In the genomic region with DNA sequence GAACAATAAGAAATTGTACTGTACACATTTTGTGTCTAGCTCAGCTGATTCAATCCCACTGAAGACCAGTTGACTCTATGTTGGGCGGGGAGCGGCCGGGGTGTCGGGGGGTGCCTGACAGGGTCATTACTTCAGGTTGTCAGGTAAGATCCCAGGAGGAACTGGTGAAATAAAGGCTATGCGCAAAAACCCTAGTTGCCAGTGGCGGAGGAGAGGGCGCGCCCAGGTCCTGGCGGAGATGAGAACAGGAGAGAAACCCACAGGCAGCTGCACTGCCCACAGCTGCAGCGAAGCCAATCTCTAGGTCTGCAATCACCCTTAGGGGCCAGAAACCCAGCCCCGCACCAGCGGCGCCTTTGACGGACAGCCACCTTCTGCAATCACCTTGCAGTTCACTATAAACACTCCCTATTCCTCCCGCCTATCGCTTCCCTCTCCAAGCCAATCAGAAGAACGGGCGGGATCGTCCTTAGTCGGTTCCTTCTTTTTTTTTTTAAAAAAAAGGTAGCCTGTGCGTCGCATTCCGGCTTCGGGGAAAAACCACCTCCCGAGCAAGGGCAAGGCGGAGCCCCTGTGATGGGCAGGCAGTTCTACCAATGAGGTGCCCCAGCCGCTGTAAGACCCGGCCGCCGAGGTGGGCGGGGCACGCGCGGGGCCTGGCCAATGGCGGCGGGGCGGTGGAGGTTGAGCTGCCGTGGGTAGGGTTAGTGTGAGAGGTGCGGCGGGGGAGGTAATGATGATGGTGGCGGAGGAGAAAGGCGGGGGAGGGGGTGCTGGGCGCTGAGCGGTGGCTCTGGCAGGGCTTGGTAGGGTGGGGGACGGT, we compare ENCODE assay signal across 1 cellular context.
TF ChIP-seq lines count a peak whose summit lies in the region.

A gene (plus strand): TSS at position 707 of the 823 bp plus-strand sequence. CDS start 1,479 bp downstream, outside the sequence.

TF ChIP-seq in HepG2, 621 proteins besides CTCF, POLR2A, EP300 and RAD21 (continued from another document and continues in another):
- TF ChIP-seq, protein P1, sequence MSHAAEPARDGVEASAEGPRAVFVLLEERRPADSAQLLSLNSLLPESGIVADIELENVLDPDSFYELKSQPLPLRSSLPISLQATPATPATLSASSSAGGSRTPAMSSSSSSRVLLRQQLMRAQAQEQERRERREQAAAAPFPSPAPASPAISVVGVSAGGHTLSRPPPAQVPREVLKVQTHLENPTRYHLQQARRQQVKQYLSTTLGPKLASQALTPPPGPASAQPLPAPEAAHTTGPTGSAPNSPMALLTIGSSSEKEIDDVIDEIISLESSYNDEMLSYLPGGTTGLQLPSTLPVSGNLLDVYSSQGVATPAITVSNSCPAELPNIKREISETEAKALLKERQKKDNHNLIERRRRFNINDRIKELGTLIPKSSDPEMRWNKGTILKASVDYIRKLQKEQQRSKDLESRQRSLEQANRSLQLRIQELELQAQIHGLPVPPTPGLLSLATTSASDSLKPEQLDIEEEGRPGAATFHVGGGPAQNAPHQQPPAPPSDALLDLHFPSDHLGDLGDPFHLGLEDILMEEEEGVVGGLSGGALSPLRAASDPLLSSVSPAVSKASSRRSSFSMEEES (CRISPR knock-in tag; IDR thresholded peaks at IDR 0.05) = no peak; the same call in 1 of the 2 replicates
- TF ChIP-seq, protein P2, sequence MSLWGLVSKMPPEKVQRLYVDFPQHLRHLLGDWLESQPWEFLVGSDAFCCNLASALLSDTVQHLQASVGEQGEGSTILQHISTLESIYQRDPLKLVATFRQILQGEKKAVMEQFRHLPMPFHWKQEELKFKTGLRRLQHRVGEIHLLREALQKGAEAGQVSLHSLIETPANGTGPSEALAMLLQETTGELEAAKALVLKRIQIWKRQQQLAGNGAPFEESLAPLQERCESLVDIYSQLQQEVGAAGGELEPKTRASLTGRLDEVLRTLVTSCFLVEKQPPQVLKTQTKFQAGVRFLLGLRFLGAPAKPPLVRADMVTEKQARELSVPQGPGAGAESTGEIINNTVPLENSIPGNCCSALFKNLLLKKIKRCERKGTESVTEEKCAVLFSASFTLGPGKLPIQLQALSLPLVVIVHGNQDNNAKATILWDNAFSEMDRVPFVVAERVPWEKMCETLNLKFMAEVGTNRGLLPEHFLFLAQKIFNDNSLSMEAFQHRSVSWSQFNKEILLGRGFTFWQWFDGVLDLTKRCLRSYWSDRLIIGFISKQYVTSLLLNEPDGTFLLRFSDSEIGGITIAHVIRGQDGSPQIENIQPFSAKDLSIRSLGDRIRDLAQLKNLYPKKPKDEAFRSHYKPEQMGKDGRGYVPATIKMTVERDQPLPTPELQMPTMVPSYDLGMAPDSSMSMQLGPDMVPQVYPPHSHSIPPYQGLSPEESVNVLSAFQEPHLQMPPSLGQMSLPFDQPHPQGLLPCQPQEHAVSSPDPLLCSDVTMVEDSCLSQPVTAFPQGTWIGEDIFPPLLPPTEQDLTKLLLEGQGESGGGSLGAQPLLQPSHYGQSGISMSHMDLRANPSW (CRISPR knock-in tag; IDR thresholded peaks at IDR 0.05; ENCODE audit: borderline replicate concordance) = no peak; the same call in 1 of the 2 replicates
- peak; percentile 77; the same call in 1 of the 2 replicates for TF ChIP-seq ZNF816 (CRISPR knock-in tag; IDR thresholded peaks at IDR 0.05; ENCODE audit: borderline replicate concordance)
- no peak for TF ChIP-seq TCF7 (IDR thresholded peaks at IDR 0.05; ENCODE audit: low read depth)
- peak; percentile 50; the same call in 1 of the 2 replicates for TF ChIP-seq ZNF441 (CRISPR knock-in tag; IDR thresholded peaks at IDR 0.05; ENCODE audit: borderline replicate concordance)
- TF ChIP-seq MTA1 (CRISPR knock-in tag; IDR thresholded peaks at IDR 0.05; ENCODE audit: borderline replicate concordance) = no peak; the same call in 1 of the 2 replicates
- TF ChIP-seq ZBTB38 (CRISPR knock-in tag; IDR thresholded peaks at IDR 0.05) = peak; percentile 61; the same call in 1 of the 2 replicates
- TF ChIP-seq, protein P3, sequence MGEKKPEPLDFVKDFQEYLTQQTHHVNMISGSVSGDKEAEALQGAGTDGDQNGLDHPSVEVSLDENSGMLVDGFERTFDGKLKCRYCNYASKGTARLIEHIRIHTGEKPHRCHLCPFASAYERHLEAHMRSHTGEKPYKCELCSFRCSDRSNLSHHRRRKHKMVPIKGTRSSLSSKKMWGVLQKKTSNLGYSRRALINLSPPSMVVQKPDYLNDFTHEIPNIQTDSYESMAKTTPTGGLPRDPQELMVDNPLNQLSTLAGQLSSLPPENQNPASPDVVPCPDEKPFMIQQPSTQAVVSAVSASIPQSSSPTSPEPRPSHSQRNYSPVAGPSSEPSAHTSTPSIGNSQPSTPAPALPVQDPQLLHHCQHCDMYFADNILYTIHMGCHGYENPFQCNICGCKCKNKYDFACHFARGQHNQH (CRISPR knock-in tag; IDR thresholded peaks at IDR 0.05) = peak; percentile 74; the same call in 1 of the 2 replicates
- TF ChIP-seq ZBTB21 (CRISPR knock-in tag; IDR thresholded peaks at IDR 0.05) = no peak; the same call in 1 of the 2 replicates
- no peak for TF ChIP-seq ZNF143 (CRISPR knock-in tag; IDR thresholded peaks at IDR 0.05)
- no peak for TF ChIP-seq FOXA1 (IDR thresholded peaks at IDR 0.05)
- TF ChIP-seq FOXA1 (CRISPR knock-in tag; IDR thresholded peaks at IDR 0.05) = no peak; the same call in 1 of the 2 replicates
- TF ChIP-seq, protein P4, sequence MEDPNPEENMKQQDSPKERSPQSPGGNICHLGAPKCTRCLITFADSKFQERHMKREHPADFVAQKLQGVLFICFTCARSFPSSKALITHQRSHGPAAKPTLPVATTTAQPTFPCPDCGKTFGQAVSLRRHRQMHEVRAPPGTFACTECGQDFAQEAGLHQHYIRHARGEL (CRISPR knock-in tag; IDR thresholded peaks at IDR 0.05) = no peak
- no peak for TF ChIP-seq TMF1 (CRISPR knock-in tag; IDR thresholded peaks at IDR 0.05; ENCODE audit: low read depth)
- peak; percentile 25; the same call in 1 of the 2 replicates for TF ChIP-seq ZNF343 (CRISPR knock-in tag; IDR thresholded peaks at IDR 0.05)
- TF ChIP-seq ZNF432 (CRISPR knock-in tag; IDR thresholded peaks at IDR 0.05; ENCODE audit: borderline replicate concordance) = no peak
- TF ChIP-seq SYNCRIP (IDR thresholded peaks at IDR 0.05; ENCODE audit: insufficient read depth, low read depth, low read length) = no peak
- no peak for TF ChIP-seq YEATS4 (CRISPR knock-in tag; IDR thresholded peaks at IDR 0.05; ENCODE audit: borderline replicate concordance)
- TF ChIP-seq ATAD3A (CRISPR knock-in tag; IDR thresholded peaks at IDR 0.05) = no peak
- TF ChIP-seq, protein P5, sequence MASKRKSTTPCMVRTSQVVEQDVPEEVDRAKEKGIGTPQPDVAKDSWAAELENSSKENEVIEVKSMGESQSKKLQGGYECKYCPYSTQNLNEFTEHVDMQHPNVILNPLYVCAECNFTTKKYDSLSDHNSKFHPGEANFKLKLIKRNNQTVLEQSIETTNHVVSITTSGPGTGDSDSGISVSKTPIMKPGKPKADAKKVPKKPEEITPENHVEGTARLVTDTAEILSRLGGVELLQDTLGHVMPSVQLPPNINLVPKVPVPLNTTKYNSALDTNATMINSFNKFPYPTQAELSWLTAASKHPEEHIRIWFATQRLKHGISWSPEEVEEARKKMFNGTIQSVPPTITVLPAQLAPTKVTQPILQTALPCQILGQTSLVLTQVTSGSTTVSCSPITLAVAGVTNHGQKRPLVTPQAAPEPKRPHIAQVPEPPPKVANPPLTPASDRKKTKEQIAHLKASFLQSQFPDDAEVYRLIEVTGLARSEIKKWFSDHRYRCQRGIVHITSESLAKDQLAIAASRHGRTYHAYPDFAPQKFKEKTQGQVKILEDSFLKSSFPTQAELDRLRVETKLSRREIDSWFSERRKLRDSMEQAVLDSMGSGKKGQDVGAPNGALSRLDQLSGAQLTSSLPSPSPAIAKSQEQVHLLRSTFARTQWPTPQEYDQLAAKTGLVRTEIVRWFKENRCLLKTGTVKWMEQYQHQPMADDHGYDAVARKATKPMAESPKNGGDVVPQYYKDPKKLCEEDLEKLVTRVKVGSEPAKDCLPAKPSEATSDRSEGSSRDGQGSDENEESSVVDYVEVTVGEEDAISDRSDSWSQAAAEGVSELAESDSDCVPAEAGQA (IDR thresholded peaks at IDR 0.05; ENCODE audit: low read depth) = 0 out of 2 replicates have a peak, but pooled peaks have one; percentile 2
- TF ChIP-seq, protein P5 (CRISPR knock-in tag; IDR thresholded peaks at IDR 0.05; ENCODE audit: borderline replicate concordance) = no peak
- no peak for TF ChIP-seq EZH2 (conservative IDR thresholded peaks at IDR 0.05; ENCODE audit: low read depth, low read length)
- TF ChIP-seq KMT2A (CRISPR knock-in tag; IDR thresholded peaks at IDR 0.05) = no peak
- TF ChIP-seq, protein P6, sequence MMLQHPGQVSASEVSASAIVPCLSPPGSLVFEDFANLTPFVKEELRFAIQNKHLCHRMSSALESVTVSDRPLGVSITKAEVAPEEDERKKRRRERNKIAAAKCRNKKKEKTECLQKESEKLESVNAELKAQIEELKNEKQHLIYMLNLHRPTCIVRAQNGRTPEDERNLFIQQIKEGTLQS (CRISPR knock-in tag; IDR thresholded peaks at IDR 0.05) = no peak
- TF ChIP-seq, protein P7, sequence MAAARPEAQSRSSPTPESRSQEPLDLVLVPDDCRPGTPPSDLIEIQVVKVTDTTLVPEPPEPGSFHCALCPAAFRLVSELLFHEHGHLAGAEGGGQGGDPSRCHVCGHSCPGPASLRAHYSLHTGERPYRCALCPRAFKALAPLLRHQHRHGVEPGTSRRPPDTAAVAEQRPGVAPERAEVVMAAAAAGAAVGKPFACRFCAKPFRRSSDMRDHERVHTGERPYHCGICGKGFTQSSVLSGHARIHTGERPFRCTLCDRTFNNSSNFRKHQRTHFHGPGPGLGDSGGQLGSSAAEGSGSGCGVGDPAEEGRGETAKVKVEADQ (CRISPR knock-in tag; IDR thresholded peaks at IDR 0.05; ENCODE audit: borderline replicate concordance) = no peak
- TF ChIP-seq, protein P8, sequence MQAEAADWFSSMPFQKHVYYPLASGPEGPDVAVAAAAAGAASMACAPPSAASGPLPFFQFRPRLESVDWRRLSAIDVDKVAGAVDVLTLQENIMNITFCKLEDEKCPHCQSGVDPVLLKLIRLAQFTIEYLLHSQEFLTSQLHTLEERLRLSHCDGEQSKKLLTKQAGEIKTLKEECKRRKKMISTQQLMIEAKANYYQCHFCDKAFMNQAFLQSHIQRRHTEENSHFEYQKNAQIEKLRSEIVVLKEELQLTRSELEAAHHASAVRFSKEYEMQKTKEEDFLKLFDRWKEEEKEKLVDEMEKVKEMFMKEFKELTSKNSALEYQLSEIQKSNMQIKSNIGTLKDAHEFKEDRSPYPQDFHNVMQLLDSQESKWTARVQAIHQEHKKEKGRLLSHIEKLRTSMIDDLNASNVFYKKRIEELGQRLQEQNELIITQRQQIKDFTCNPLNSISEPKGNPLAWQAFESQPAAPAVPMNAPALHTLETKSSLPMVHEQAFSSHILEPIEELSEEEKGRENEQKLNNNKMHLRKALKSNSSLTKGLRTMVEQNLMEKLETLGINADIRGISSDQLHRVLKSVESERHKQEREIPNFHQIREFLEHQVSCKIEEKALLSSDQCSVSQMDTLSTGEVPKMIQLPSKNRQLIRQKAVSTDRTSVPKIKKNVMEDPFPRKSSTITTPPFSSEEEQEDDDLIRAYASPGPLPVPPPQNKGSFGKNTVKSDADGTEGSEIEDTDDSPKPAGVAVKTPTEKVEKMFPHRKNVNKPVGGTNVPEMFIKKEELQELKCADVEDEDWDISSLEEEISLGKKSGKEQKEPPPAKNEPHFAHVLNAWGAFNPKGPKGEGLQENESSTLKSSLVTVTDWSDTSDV (CRISPR knock-in tag; IDR thresholded peaks at IDR 0.05) = peak; percentile 57; the same call in 1 of the 2 replicates
- no peak; the same call in 1 of the 2 replicates for TF ChIP-seq ZSCAN31 (CRISPR knock-in tag; IDR thresholded peaks at IDR 0.05; ENCODE audit: low read depth)
- TF ChIP-seq PRPF4 (IDR thresholded peaks at IDR 0.05; ENCODE audit: low read depth, low read length, poor library complexity, severe bottlenecking) = no peak
- TF ChIP-seq MLLT10 (CRISPR knock-in tag; IDR thresholded peaks at IDR 0.05) = no peak
- peak; percentile 61; the same call in 1 of the 2 replicates for TF ChIP-seq ZFP36L1 (CRISPR knock-in tag; IDR thresholded peaks at IDR 0.05)
- TF ChIP-seq ZNF605 (CRISPR knock-in tag; IDR thresholded peaks at IDR 0.05) = no peak
- TF ChIP-seq, protein P9, sequence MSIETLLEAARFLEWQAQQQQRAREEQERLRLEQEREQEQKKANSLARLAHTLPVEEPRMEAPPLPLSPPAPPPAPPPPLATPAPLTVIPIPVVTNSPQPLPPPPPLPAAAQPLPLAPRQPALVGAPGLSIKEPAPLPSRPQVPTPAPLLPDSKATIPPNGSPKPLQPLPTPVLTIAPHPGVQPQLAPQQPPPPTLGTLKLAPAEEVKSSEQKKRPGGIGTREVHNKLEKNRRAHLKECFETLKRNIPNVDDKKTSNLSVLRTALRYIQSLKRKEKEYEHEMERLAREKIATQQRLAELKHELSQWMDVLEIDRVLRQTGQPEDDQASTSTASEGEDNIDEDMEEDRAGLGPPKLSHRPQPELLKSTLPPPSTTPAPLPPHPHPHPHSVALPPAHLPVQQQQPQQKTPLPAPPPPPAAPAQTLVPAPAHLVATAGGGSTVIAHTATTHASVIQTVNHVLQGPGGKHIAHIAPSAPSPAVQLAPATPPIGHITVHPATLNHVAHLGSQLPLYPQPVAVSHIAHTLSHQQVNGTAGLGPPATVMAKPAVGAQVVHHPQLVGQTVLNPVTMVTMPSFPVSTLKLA (IDR thresholded peaks at IDR 0.05) = peak; percentile 60; the same call in 1 of the 2 replicates
- peak; percentile 18; the same call in 1 of the 2 replicates for TF ChIP-seq HMG20B (CRISPR knock-in tag; conservative IDR thresholded peaks at IDR 0.05)
- 0 out of 2 replicates have a peak, but pooled peaks have one; percentile 38 for TF ChIP-seq ZNF33A (CRISPR knock-in tag; IDR thresholded peaks at IDR 0.05; ENCODE audit: borderline replicate concordance)
- TF ChIP-seq CREM (IDR thresholded peaks at IDR 0.05) = peak; percentile 90
- TF ChIP-seq CREM (CRISPR knock-in tag; IDR thresholded peaks at IDR 0.05) = no peak
- TF ChIP-seq ZNF780A (CRISPR knock-in tag; IDR thresholded peaks at IDR 0.05) = no peak
- no peak; the same call in 1 of the 2 replicates for TF ChIP-seq ZNF782 (CRISPR knock-in tag; IDR thresholded peaks at IDR 0.05; ENCODE audit: borderline replicate concordance)
- TF ChIP-seq ZNF317 (CRISPR knock-in tag; IDR thresholded peaks at IDR 0.05) = peak; percentile 88; the same call in 1 of the 2 replicates
